1 cellular context compared by ENCODE assay signal in genomic region chr5:1359713-1360112, GRCh38.
TF ChIP-seq lines count a peak whose summit lies in the region.

No MANE protein-coding gene starts in this region.

TF ChIP-seq in K562, 482 proteins besides CTCF, POLR2A, EP300 and RAD21:
- TF ChIP-seq CUX1 (CRISPR knock-in tag; IDR thresholded peaks at IDR 0.05) (no peak), MCM7 (IDR thresholded peaks at IDR 0.05) (no peak), ZNF561 (CRISPR knock-in tag; conservative IDR thresholded peaks at IDR 0.05) (no peak), ARNT (IDR thresholded peaks at IDR 0.05) (no peak)
